ENCODE assay signal across 20 cellular contexts in the genomic region with DNA sequence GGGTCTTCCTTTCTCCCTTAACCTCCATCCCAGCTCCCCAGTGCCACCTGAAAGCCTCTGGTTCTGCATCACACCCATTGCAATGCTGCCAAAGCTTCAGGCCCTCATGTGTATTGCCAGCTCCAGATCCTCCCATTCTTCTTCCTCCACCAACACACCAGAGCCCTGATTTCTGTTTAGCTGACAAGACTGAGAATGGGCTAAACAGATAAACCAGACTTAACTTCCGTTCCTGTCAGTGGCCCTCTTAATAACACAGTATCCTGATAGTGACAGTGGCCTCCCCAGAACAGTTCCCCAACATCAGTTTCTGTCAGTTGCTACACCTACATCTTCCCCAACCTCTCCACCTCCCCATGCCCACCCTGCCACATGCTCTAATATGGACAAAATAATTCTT.
"Had no signal": no experiment of that assay in that cellular context is flagged by ENCODE, and none has a peak within 500 bp of the region (broad histone marks: within the 10 kb centered on the region; RNA-seq: fewer than 3 reads in every experiment).

No MANE protein-coding gene starts in this region.

- DNase-seq: KBM-7, MG63, NCI-H1092, NCI-H1105 treated with DMSO at 0.1 percent for 48 hours, NCI-H1417 treated with DMSO at 0.1 percent for 48 hours, NCI-H146, NCI-H1694 treated with DMSO at 0.1 percent for 48 hours, NCI-H1930, NCI-H2081, NCI-H2107, NCI-H2227 treated with DMSO at 0.1 percent for 48 hours, NCI-H524, NCI-H526 treated with DMSO at 0.1 percent for 48 hours, NCI-H748 treated with DMSO at 0.1 percent for 48 hours, PC-9, Peyer's patch, SHP77 treated with DMSO at 0.1 percent for 48 hours, SJCRH30 had no signal

- ATAC-seq: Right ventricle myocardium inferior, SK-N-SH treated with all-trans-retinoic acid at 6 μM for 48 hours had no signal
